Comparison of ENCODE assay signal across 34 cellular contexts in genomic region chr6:153263489-153263888, GRCh38.
"Had no signal": no experiment of that assay in that cellular context is flagged by ENCODE, and none has a peak within 500 bp of the region (broad histone marks: within the 10 kb centered on the region; RNA-seq: fewer than 3 reads in every experiment).

No MANE protein-coding gene starts in this region.

- H3K27me3 ChIP-seq: MG63, SJCRH30 had no signal

- H3K36me3 ChIP-seq: MG63, SJCRH30 had no signal

- FAIRE-seq: RCC 7860 had no signal

- DNase-seq: Kasumi-1, KG1, MG63, NCI-H1048, NCI-H1092 treated with DMSO at 0.1 percent for 48 hours, NCI-H1105 treated with DMSO at 0.1 percent for 48 hours, NCI-H1417, NCI-H1436, NCI-H146, NCI-H1694, NCI-H187, NCI-H1930, NCI-H2029 treated with DMSO at 0.1 percent for 48 hours, NCI-H2081 treated with DMSO at 0.1 percent for 48 hours, NCI-H2107, NCI-H2171, NCI-H226, NCI-H446 treated with DMSO at 0.1 percent for 48 hours, NCI-H510A, NCI-H524, NCI-H526, NCI-H69, NCI-H748 treated with DMSO at 0.1 percent for 48 hours, NCI-H82, PC-9, SHP77, SIG-M5, SJCRH30 had no signal

- H3K4me3 ChIP-seq: PC-9, SJCRH30, SK-N-MC had no signal

- H3K4me2 ChIP-seq: PC-9 had no signal

- ATAC-seq: Panc1, Right ventricle myocardium inferior, SK-N-SH treated with all-trans-retinoic acid at 6 μM for 48 hours had no signal

- H2AFZ ChIP-seq: PC-9 had no signal

- H3K27ac ChIP-seq: PC-9, RWPE1, SJCRH30, SK-N-MC had no signal

- H3K9me3 ChIP-seq: MG63, SJCRH30 had no signal

- H3K4me1 ChIP-seq: SJCRH30 had no signal
